In genomic region chr7:20235303-20235702, GRCh38 we compare ENCODE assay signal across 1 cellular context.
TF ChIP-seq lines count a peak whose summit lies in the region.

No MANE protein-coding gene starts in this region.

TF ChIP-seq in SK-N-SH treated with all-trans-retinoic acid at 6 μM for 48 hours, 23 proteins besides CTCF, POLR2A, EP300 and RAD21 (continued from another document):
- no peak for TF ChIP-seq PATZ1 (CRISPR knock-in tag; IDR thresholded peaks at IDR 0.05; ENCODE audit: borderline replicate concordance)
- peak; percentile 38; the same call in 1 of the 2 replicates for TF ChIP-seq ISL1 (CRISPR knock-in tag; IDR thresholded peaks at IDR 0.05)
- no peak for TF ChIP-seq RARB (CRISPR knock-in tag; IDR thresholded peaks at IDR 0.05)
- no peak for TF ChIP-seq ARNTL (CRISPR knock-in tag; IDR thresholded peaks at IDR 0.05; ENCODE audit: borderline replicate concordance, low read depth)
